9 cellular contexts compared by ENCODE assay signal in genomic region chr6:30101423-30101938, GRCh38. TPM values are rescaled to one million over a fixed set of nuclear protein-coding genes. Genes with fewer than 3 reads are reported as not detected.
DNase-seq lines count a peak whose midpoint lies in the region; ATAC-seq, FAIRE-seq and TF ChIP-seq lines count a peak whose summit lies in the region.
"Had no signal": no experiment of that assay in that cellular context is flagged by ENCODE, and none has a peak within 500 bp of the region (broad histone marks: within the 10 kb centered on the region; RNA-seq: fewer than 3 reads in every experiment).

No MANE protein-coding gene starts in this region.

- peak overlapping the region; percentile 39; the same call in 1 of the 2 replicates for H3K27ac ChIP-seq in 22Rv1
- H3K27ac ChIP-seq in HUES48 (ENCODE audit: low read depth, low read length) = no peak overlapping the region
- H3K27ac ChIP-seq in stomach smooth muscle (ENCODE audit: low read length) = no peak overlapping the region

- TF ChIP-seq POLR2A in H54 (IDR thresholded peaks at IDR 0.05; ENCODE audit: low read depth, low read length) = no peak

- in situ Hi-C loops in astrocyte of the cerebellum (cut with HindIII; ENCODE audit: low sequenced_read_pairs) = no loop called here

- H3K4me3 ChIP-seq in HUES48 (ENCODE audit: low read depth, low read length) (peak overlapping the region; percentile 65), astrocyte of the cerebellum (ENCODE audit: low read depth, low read length) (peak overlapping the region; percentile 25), kidney epithelial cell (ENCODE audit: low read depth, low read length) (peak overlapping the region; percentile 20), stomach smooth muscle (ENCODE audit: low read length in 2 of 2) (peak overlapping the region; percentile 66 to 74)

- no peak for FAIRE-seq in H54 (lab: Jason Lieb, UNC)

- ATAC-seq in HG03108 (IDR thresholded peaks at IDR 0.05; ENCODE audit: unreplicated experiment) = no peak

- H3K4me1 ChIP-seq in HUES48 (ENCODE audit: control insufficient read depth, insufficient read depth, low read length) (peaks cover 25% of the 10 kb centered on the region), stomach smooth muscle (ENCODE audit: control insufficient read depth, insufficient read depth, low read length) (peaks cover 33% of the 10 kb centered on the region)

- TF ChIP-seq CTCF in 22Rv1 (IDR thresholded peaks at IDR 0.05) = no peak
- TF ChIP-seq CTCF in astrocyte of the cerebellum (IDR thresholded peaks at IDR 0.05; ENCODE audit: low read depth, low read length, missing control alignments) = no peak
- no peak for TF ChIP-seq CTCF in kidney epithelial cell (IDR thresholded peaks at IDR 0.05; ENCODE audit: insufficient read depth, low read length, poor library complexity, severe bottlenecking)

- DNase-seq in astrocyte of the cerebellum (ENCODE audit: low read depth) = no peak
- no peak for DNase-seq in kidney epithelial cell (ENCODE audit: low read depth)
- no peak for DNase-seq in H54 (ENCODE audit: insufficient read length, low spot score)
- no peak for DNase-seq in NCI-H2171 (lab: John Stamatoyannopoulos, UW)

- H3K36me3 ChIP-seq in HUES48 (ENCODE audit: control insufficient read depth, insufficient read depth, low read length) = no peaks in the 10 kb centered on the region
- no peaks in the 10 kb centered on the region for H3K36me3 ChIP-seq in kidney epithelial cell (ENCODE audit: control insufficient read depth, insufficient read depth, low read length)
- H3K36me3 ChIP-seq in stomach smooth muscle (ENCODE audit: control insufficient read depth in 2 of 2, insufficient read depth in 2 of 2, low read length in 2 of 2) = no peaks in the 10 kb centered on the region

- H3K9ac ChIP-seq in HUES48 (ENCODE audit: low read depth, low read length) = no peak overlapping the region
- peak overlapping the region; percentile 29 to 32 for H3K9ac ChIP-seq in stomach smooth muscle (ENCODE audit: low read length in 2 of 2)

- H3K9me3 ChIP-seq in HUES48 (ENCODE audit: control insufficient read depth, insufficient read depth, low read length) (no peaks in the 10 kb centered on the region), stomach smooth muscle (ENCODE audit: control insufficient read depth in 2 of 2, low read length in 2 of 2) (no peaks in the 10 kb centered on the region)

- H3K27me3 ChIP-seq in HUES48 (ENCODE audit: control insufficient read depth, insufficient read depth, low read length) (peaks cover 93% of the 10 kb centered on the region), kidney epithelial cell (ENCODE audit: control insufficient read depth, insufficient read depth, low read length) (peaks cover 59% of the 10 kb centered on the region), stomach smooth muscle (ENCODE audit: control insufficient read depth in 1 of 2, insufficient read depth in 2 of 2, low read length in 2 of 2) (peaks cover 50 to 52% of the 10 kb centered on the region in 2 donors)

RNA-seq across cellular contexts. Expression of gene TRIM31, which starts 11.4 kb away (rescaled TPM):
- not detected in 2 replicates for total RNA-seq in kidney epithelial cell
- total RNA-seq: activated naive CD4-positive, alpha-beta T cell treated with anti-CD3 and anti-CD28 coated beads, Interleukin-2, amount 50 U/mL, for 72 hours had no signal

RNA-seq across cellular contexts. Expression of gene RNF39, which starts 25.9 kb away (rescaled TPM):
- total RNA-seq in kidney epithelial cell = 0.04 TPM in 1 of 2 replicates, not detected in the other
- total RNA-seq: activated naive CD4-positive, alpha-beta T cell treated with anti-CD3 and anti-CD28 coated beads, Interleukin-2, amount 50 U/mL, for 72 hours had no signal

RNA-seq across cellular contexts. Expression of gene TRIM40, which starts 34.5 kb away (rescaled TPM):
- not detected in 2 replicates for total RNA-seq in kidney epithelial cell

RNA-seq across cellular contexts. Expression of gene PPP1R11, which starts 34.5 kb away (rescaled TPM):
- 57.6 and 73.4 TPM in 2 replicates for total RNA-seq in kidney epithelial cell

RNA-seq across cellular contexts. Expression of gene POLR1H, which starts 40.4 kb away (rescaled TPM):
- total RNA-seq in kidney epithelial cell = 29.9 and 33.3 TPM in 2 replicates

Comparison
In these comparisons a context has a peak if more than half of its experiments do, and no peak if none do; other contexts are left out.
1. H3K4me3 ChIP-seq: peak in every context shown above with its lines; median percentile 70 in stomach smooth muscle; 65 in HUES48; 25 in astrocyte of the cerebellum; 20 in kidney epithelial cell.